Comparison of ENCODE assay signal across 27 cellular contexts in genomic region chr6:17648745-17649144, GRCh38. TPM values are rescaled to one million over a fixed set of nuclear protein-coding genes. Genes with fewer than 3 reads are reported as not detected.
DNase-seq lines count a peak whose midpoint lies in the region; ATAC-seq and FAIRE-seq lines count a peak whose summit lies in the region.
"Had no signal": no experiment of that assay in that cellular context is flagged by ENCODE, and none has a peak within 500 bp of the region (broad histone marks: within the 10 kb centered on the region; RNA-seq: fewer than 3 reads in every experiment).

No MANE protein-coding gene starts in this region.

- peak; percentile 33 for FAIRE-seq in endometrium (lab: Jason Lieb, UNC)
- peak; percentile 33 for FAIRE-seq in small intestine (lab: Jason Lieb, UNC)
- FAIRE-seq: A204.1, D721Med, GM12891, GM18507, H54 had no signal

- no peak overlapping the region for H3K4me3 Mint-ChIP-seq in activated naive CD4-positive, alpha-beta T cell treated with anti-CD3 and anti-CD28 coated beads, Interleukin-2, amount 50 U/mL, for 24 hours
- H3K4me3 Mint-ChIP-seq in T-helper 17 cell, result no peak overlapping the region
- H3K4me3 Mint-ChIP-seq: CD14-positive monocyte; CD4-positive, alpha-beta T cell; CD8-positive, alpha-beta memory T cell; HFFc6 had no signal

- DNase-seq in activated naive CD4-positive, alpha-beta T cell (lab: John Stamatoyannopoulos, UW), result no peak
- no peak for DNase-seq in T-helper 17 cell
- no peak for DNase-seq in small intestine
- no peak for DNase-seq in AG08396 (ENCODE audit: low spot score)
- no peak for DNase-seq in activated CD4-positive, alpha-beta T cell treated with anti-CD3 and anti-CD28 coated beads for 48 hours
- no peak for DNase-seq in NCI-H526 treated with DMSO at 0.1 percent for 48 hours (lab: John Stamatoyannopoulos, UW)
- DNase-seq: AML-193; BE2C; CD4-positive, alpha-beta T cell; CD8-positive, alpha-beta memory T cell; DMS 273 treated with DMSO at 0.1 percent for 48 hours; DMS79; EL; GF-D8; GOT3; HFFc6 had no signal

- peaks cover 30% of the 10 kb centered on the region for H3K4me1 Mint-ChIP-seq in activated naive CD4-positive, alpha-beta T cell treated with anti-CD3 and anti-CD28 coated beads, Interleukin-2, amount 50 U/mL, for 24 hours
- H3K4me1 Mint-ChIP-seq in T-helper 17 cell, result peaks cover 14% of the 10 kb centered on the region
- H3K4me1 Mint-ChIP-seq: CD14-positive monocyte had no signal

- 97 to 100% (median 99%) methylated on average over 3 of the region's 3 CpGs for WGBS in small intestine, 3 donors

- peaks cover 3 to 11% of the 10 kb centered on the region in 2 donors for H3K36me3 ChIP-seq in small intestine (ENCODE audit: control insufficient read depth in 2 of 2, insufficient read depth in 2 of 2, low read length in 2 of 2)

- H3K4me3 ChIP-seq in small intestine (ENCODE audit: low read depth in 1 of 2, low read length in 2 of 2), result no peak overlapping the region
- H3K4me3 ChIP-seq: BLaER1 treated with 17β-estradiol and CSF1 and Interleukin-3, amounts not matched to agents 10 nM and 100 nM; HAP-1 had no signal

- no peaks in the 10 kb centered on the region for H3K9me3 Mint-ChIP-seq in activated naive CD4-positive, alpha-beta T cell treated with anti-CD3 and anti-CD28 coated beads, Interleukin-2, amount 50 U/mL, for 24 hours
- H3K9me3 Mint-ChIP-seq: CD14-positive monocyte; CD4-positive, alpha-beta T cell; CD8-positive, alpha-beta memory T cell; HFFc6 had no signal

- no peaks in the 10 kb centered on the region for H3K4me1 ChIP-seq in small intestine (ENCODE audit: control insufficient read depth in 2 of 2, insufficient read depth in 1 of 2, low read depth in 1 of 2, low read length in 1 of 2)
- H3K4me1 ChIP-seq: BE2C; BLaER1 treated with 17β-estradiol and CSF1 and Interleukin-3, amounts not matched to agents 10 nM and 100 nM; HAP-1 had no signal

- no peaks in the 10 kb centered on the region for H3K27me3 ChIP-seq in small intestine (ENCODE audit: control insufficient read depth in 2 of 2, insufficient read depth in 2 of 2, low read length in 2 of 2)
- H3K27me3 ChIP-seq: BE2C; BLaER1 treated with 17β-estradiol and CSF1 and Interleukin-3, amounts not matched to agents 10 nM and 100 nM had no signal

- H3K9me3 ChIP-seq in T-helper 17 cell (ENCODE audit: control insufficient read depth, low read length, poor library complexity, severe bottlenecking) (no peaks in the 10 kb centered on the region), small intestine (ENCODE audit: control insufficient read depth, low read depth) (no peaks in the 10 kb centered on the region)
- H3K9me3 ChIP-seq: BE2C, HAP-1 had no signal

- H3K27ac ChIP-seq in small intestine (ENCODE audit: low read depth in 1 of 2, low read length in 1 of 2), result no peak overlapping the region
- H3K27ac ChIP-seq: 22Rv1; BLaER1 treated with 17β-estradiol and CSF1 and Interleukin-3, amounts not matched to agents 10 nM and 100 nM had no signal

- no peaks in the 10 kb centered on the region for H3K27me3 Mint-ChIP-seq in activated naive CD4-positive, alpha-beta T cell treated with anti-CD3 and anti-CD28 coated beads, Interleukin-2, amount 50 U/mL, for 24 hours
- H3K27me3 Mint-ChIP-seq in T-helper 17 cell, result no peaks in the 10 kb centered on the region
- H3K27me3 Mint-ChIP-seq: CD4-positive, alpha-beta T cell; CD8-positive, alpha-beta memory T cell had no signal

- peaks cover 35% of the 10 kb centered on the region for H3K36me3 Mint-ChIP-seq in activated naive CD4-positive, alpha-beta T cell treated with anti-CD3 and anti-CD28 coated beads, Interleukin-2, amount 50 U/mL, for 24 hours
- H3K36me3 Mint-ChIP-seq in T-helper 17 cell (ENCODE audit: low read depth), result peaks cover 12% of the 10 kb centered on the region

- no peak for ATAC-seq in T-helper 17 cell

- peak overlapping the region; percentile 8 for H3K27ac Mint-ChIP-seq in activated naive CD4-positive, alpha-beta T cell treated with anti-CD3 and anti-CD28 coated beads, Interleukin-2, amount 50 U/mL, for 24 hours
- H3K27ac Mint-ChIP-seq in T-helper 17 cell, result peak overlapping the region; percentile 69
- H3K27ac Mint-ChIP-seq: CD14-positive monocyte; CD4-positive, alpha-beta T cell; HFFc6 had no signal

RNA-seq across cellular contexts. Expression of gene FAM8A1, which starts 48.6 kb away (rescaled TPM):
- 10 to 100 TPM; 13.0 to 15.8 TPM for total RNA-seq in T-helper 17 cell
- polyA plus RNA-seq in small intestine, result 10 to 100 TPM in 1 of 3 donors, 1 to 10 TPM in 2; 5.1 to 10.6 (median 7.6) TPM

RNA-seq across cellular contexts. Expression of gene NUP153, which starts 58.0 kb away (rescaled TPM):
- total RNA-seq in T-helper 17 cell, result 10 to 100 TPM; 63.3 to 66.3 TPM
- 1 to 10 TPM; 7.6 to 8.9 (median 8.3) TPM for polyA plus RNA-seq in small intestine
